ENCODE assay signal across 23 cellular contexts in genomic region chr16:2229091-2229490, GRCh38.
"Had no signal": no experiment of that assay in that cellular context is flagged by ENCODE, and none has a peak within 500 bp of the region (broad histone marks: within the 10 kb centered on the region; RNA-seq: fewer than 3 reads in every experiment).

No MANE protein-coding gene starts in this region.

- H3K27ac ChIP-seq: HL-60, SJCRH30 had no signal

- H3K9me3 ChIP-seq: MG63, SJCRH30 had no signal

- DNase-seq: Karpas-422, KG1, MG63, NCI-H1092, NCI-H1105 treated with DMSO at 0.1 percent for 48 hours, NCI-H1417 treated with DMSO at 0.1 percent for 48 hours, NCI-H146, NCI-H1694 treated with DMSO at 0.1 percent for 48 hours, NCI-H1930, NCI-H2081, NCI-H2107, NCI-H2227 treated with DMSO at 0.1 percent for 48 hours, NCI-H510A, NCI-H524 treated with DMSO at 0.1 percent for 48 hours, NCI-H69, NCI-H774, RPMI8226, SHP77 treated with DMSO at 0.1 percent for 48 hours, SJCRH30, T-helper 1 cell had no signal

- H3K27me3 ChIP-seq: MG63, SJCRH30 had no signal

- H3K4me3 ChIP-seq: MG63, SJCRH30 had no signal

- ATAC-seq: Right ventricle myocardium inferior, SK-N-SH treated with all-trans-retinoic acid at 6 μM for 48 hours had no signal
